Comparison of ENCODE assay signal across 8 cellular contexts in the genomic region with DNA sequence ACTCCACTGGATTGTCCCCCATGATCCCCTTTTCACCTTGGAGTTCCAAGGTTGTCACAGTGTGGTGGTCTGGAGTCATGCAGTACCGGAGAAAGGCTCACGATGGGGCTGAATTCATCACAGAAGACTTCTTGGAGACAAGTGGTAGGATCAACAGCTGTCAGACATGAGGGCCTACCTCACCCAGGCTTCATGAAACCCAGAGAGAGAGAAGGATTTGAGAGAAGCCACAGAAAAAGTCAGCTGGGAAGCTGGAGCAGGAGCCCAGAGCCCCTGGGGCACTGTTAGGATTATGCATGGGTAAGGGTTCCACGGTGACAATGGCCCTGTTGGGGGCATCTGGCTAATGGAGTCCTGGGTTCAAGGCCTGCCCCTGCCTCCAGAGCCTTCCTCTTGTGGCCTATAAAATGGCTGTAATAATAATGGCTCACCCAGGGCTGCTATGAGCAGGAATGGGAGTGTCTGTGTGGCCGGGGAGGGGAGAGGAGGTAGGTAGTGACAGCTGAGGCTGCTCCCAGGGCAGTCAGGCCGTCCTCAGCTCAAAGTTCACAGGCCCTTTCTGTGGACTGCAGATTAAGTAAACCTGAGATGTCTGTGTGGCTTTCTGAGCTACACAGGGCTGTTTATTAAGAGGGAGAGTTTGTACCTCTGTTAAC. TPM values are rescaled to one million over a fixed set of nuclear protein-coding genes. Genes with fewer than 3 reads are reported as not detected.
DNase-seq lines count a peak whose midpoint lies in the region; ATAC-seq and TF ChIP-seq lines count a peak whose summit lies in the region.

No MANE protein-coding gene starts in this region.

- H3K4me3 ChIP-seq in HAP-1 (peak overlapping the region; percentile 50), MG63 (peak overlapping the region; percentile 76), endodermal cell (ENCODE audit: low read length) (peak overlapping the region; percentile 73)

- no peak overlapping the region for H3K27ac ChIP-seq in endodermal cell (ENCODE audit: low read depth, low read length)

- peaks cover 15% of the 10 kb centered on the region for H3K27me3 Mint-ChIP-seq in endodermal cell (ENCODE audit: insufficient read depth)
- no peaks in the 10 kb centered on the region for H3K27me3 Mint-ChIP-seq in naive thymus-derived CD8-positive, alpha-beta T cell

- H3K27ac Mint-ChIP-seq in endodermal cell: no peak overlapping the region
- H3K27ac Mint-ChIP-seq in naive thymus-derived CD8-positive, alpha-beta T cell: peak overlapping the region; percentile 92 to 99 (median 96)

- DNase-seq in HAP-1 (ENCODE audit: low spot score in 2 of 2) (peak; percentile 34 to 54), MG63 (peak; percentile 42), endodermal cell (peak; percentile 64), nucleus accumbens (lab: John Stamatoyannopoulos, UW) (no peak), GOT3 (lab: John Stamatoyannopoulos, UW) (no peak)
- peak; percentile 61 for DNase-seq in activated CD4-positive, alpha-beta T cell treated with anti-CD3 and anti-CD28 coated beads for 48 hours
- peak in 8 of 10 donors; percentile 28 to 78 (median 59) for DNase-seq in naive thymus-derived CD8-positive, alpha-beta T cell

- H3K9ac ChIP-seq in endodermal cell (ENCODE audit: extremely low read depth, low read length, poor library complexity, severe bottlenecking): no peak overlapping the region

- TF ChIP-seq CTCF in GM12872 (IDR thresholded peaks at IDR 0.05; ENCODE audit: insufficient read depth, low read depth, low read length): peak; percentile 24; the same call in 1 of the 3 replicates
- TF ChIP-seq CTCF in endodermal cell (conservative IDR thresholded peaks at IDR 0.05): peak; percentile 63

- H3K36me3 ChIP-seq in HAP-1 (replicated peaks) (peaks cover 7% of the 10 kb centered on the region), MG63 (peaks cover 6% of the 10 kb centered on the region), endodermal cell (ENCODE audit: control insufficient read depth, insufficient read depth, low read length) (no peaks in the 10 kb centered on the region)

- H3K4me3 Mint-ChIP-seq in endodermal cell: peak overlapping the region; percentile 65
- H3K4me3 Mint-ChIP-seq in naive thymus-derived CD8-positive, alpha-beta T cell: peak overlapping the region; percentile 86 to 99 (median 92)

- ATAC-seq in naive thymus-derived CD8-positive, alpha-beta T cell: peak; percentile 78 to 90

- POLR2A ChIA-PET in naive thymus-derived CD8-positive, alpha-beta T cell (lab: Charles Lee): interaction anchor here (0.7 to 8.0 kb wide), 15 partner anchors 9 to 212 kb away, joined by 3 to 238 read pairs (median 8); a partner anchor contains a TSS

- no peaks in the 10 kb centered on the region for H3K9me3 Mint-ChIP-seq in endodermal cell
- H3K9me3 Mint-ChIP-seq in naive thymus-derived CD8-positive, alpha-beta T cell: no peaks in the 10 kb centered on the region

- in situ Hi-C loops in HAP-1 (cut with MboI; ENCODE audit: low sequenced_read_pairs): no loop called here

- WGBS in endodermal cell (ENCODE audit: insufficient coverage in 1 of 2, insufficient read length in 1 of 2), 2 experiments: 60 to 68% methylated on average over 5 of the region's 5 CpGs

- no peaks in the 10 kb centered on the region for H3K36me3 Mint-ChIP-seq in endodermal cell (ENCODE audit: low read depth)
- peaks cover 4 to 27% (median 10%) of the 10 kb centered on the region in 3 donors for H3K36me3 Mint-ChIP-seq in naive thymus-derived CD8-positive, alpha-beta T cell

- H3K27me3 ChIP-seq in HAP-1 (ENCODE audit: low read depth) (no peaks in the 10 kb centered on the region), MG63 (no peaks in the 10 kb centered on the region), endodermal cell (ENCODE audit: control insufficient read depth, insufficient read depth, low read length, poor library complexity, severe bottlenecking) (no peaks in the 10 kb centered on the region)

- peaks cover 3% of the 10 kb centered on the region for H3K4me1 Mint-ChIP-seq in endodermal cell
- H3K4me1 Mint-ChIP-seq in naive thymus-derived CD8-positive, alpha-beta T cell: peaks cover 23 to 71% (median 57%) of the 10 kb centered on the region in 4 donors

- H3K9me3 ChIP-seq in HAP-1 (no peaks in the 10 kb centered on the region), MG63 (no peaks in the 10 kb centered on the region), endodermal cell (ENCODE audit: control insufficient read depth, low read length) (no peaks in the 10 kb centered on the region)

- H3K4me1 ChIP-seq in HAP-1: peaks cover 9% of the 10 kb centered on the region
- H3K4me1 ChIP-seq in endodermal cell (ENCODE audit: control insufficient read depth, insufficient read depth, low read length): peaks cover 6% of the 10 kb centered on the region

RNA-seq across cellular contexts. Expression of a gene that starts 0.9 kb away (rescaled TPM):
- total RNA-seq in MG63 (2014; rRNA removed; shearing (Covaris generic); ENCODE audit: low replicate concordance): 4.2 and 10.5 TPM in 2 replicates
- total RNA-seq in endodermal cell: 1 to 10 TPM; 3.1 to 5.1 TPM
- polyA plus RNA-seq in endodermal cell (2013, experiment 1 of 2): 3.0 TPM
- 1.8 TPM for polyA plus RNA-seq in endodermal cell (2013, experiment 2 of 2)
- total RNA-seq in naive thymus-derived CD8-positive, alpha-beta T cell: 10 to 100 TPM; 76.9 to 78.1 TPM
- 10 to 100 TPM; 48.7 to 84.0 (median 68.4) TPM for polyA plus RNA-seq in naive thymus-derived CD8-positive, alpha-beta T cell

Comparison
In these comparisons a context has a peak if more than half of its experiments do, and no peak if none do; other contexts are left out.
1. DNase-seq: peak in HAP-1 (2 of 2), MG63 (single experiment), activated CD4-positive, alpha-beta T cell treated with anti-CD3 and anti-CD28 coated beads for 48 hours (single experiment), endodermal cell (single experiment) and naive thymus-derived CD8-positive, alpha-beta T cell (8 of 10); none in nucleus accumbens (0 of 56) and GOT3 (single experiment).
2. Peak in every context shown above with its lines, with median percentiles within 50 percentile points of each other: H3K4me3 ChIP-seq.